In genomic region chr14:22523283-22523682, GRCh38 we compare ENCODE assay signal across 15 cellular contexts.
DNase-seq lines count a peak whose midpoint lies in the region; ATAC-seq and TF ChIP-seq lines count a peak whose summit lies in the region.
"Had no signal": no experiment of that assay in that cellular context is flagged by ENCODE, and none has a peak within 500 bp of the region (broad histone marks: within the 10 kb centered on the region; RNA-seq: fewer than 3 reads in every experiment).

No MANE protein-coding gene starts in this region.

- peaks cover 93% of the 10 kb centered on the region for H3K4me1 Mint-ChIP-seq in activated naive CD4-positive, alpha-beta T cell treated with anti-CD3 and anti-CD28 coated beads, Interleukin-2, amount 10 ng/mL, durations not matched to agents 7 days and 5 days
- peaks cover 85% of the 10 kb centered on the region for H3K4me1 Mint-ChIP-seq in activated CD4-positive, alpha-beta memory T cell treated with anti-CD3 and anti-CD28 coated beads for 36 hours (ENCODE audit: low read depth)

- no peaks in the 10 kb centered on the region for H3K9me3 ChIP-seq in esophagus squamous epithelium
- no peaks in the 10 kb centered on the region for H3K9me3 ChIP-seq in thymus (ENCODE audit: control insufficient read depth)

- peak overlapping the region in 3 of 4 donors; percentile 25 to 81 (median 73) for H3K27ac ChIP-seq in esophagus squamous epithelium
- peak overlapping the region; percentile 90 for H3K27ac ChIP-seq in thymus (ENCODE audit: low read depth)
- H3K27ac ChIP-seq: HL-60 had no signal

- H3K4me1 ChIP-seq in esophagus squamous epithelium (peaks cover 19 to 84% (median 52%) of the 10 kb centered on the region in 3 donors), thymus (ENCODE audit: control insufficient read depth, insufficient read depth, low read length) (peaks cover 67% of the 10 kb centered on the region)

- H3K27ac Mint-ChIP-seq in activated naive CD4-positive, alpha-beta T cell treated with anti-CD3 and anti-CD28 coated beads, Interleukin-2, amount 10 ng/mL, durations not matched to agents 7 days and 5 days: peak overlapping the region; percentile 93
- peak overlapping the region; percentile 99 for H3K27ac Mint-ChIP-seq in activated CD4-positive, alpha-beta memory T cell treated with anti-CD3 and anti-CD28 coated beads for 36 hours
- H3K27ac Mint-ChIP-seq: endodermal cell had no signal

- no peaks in the 10 kb centered on the region for H3K27me3 Mint-ChIP-seq in activated naive CD4-positive, alpha-beta T cell treated with anti-CD3 and anti-CD28 coated beads, Interleukin-2, amount 10 ng/mL, durations not matched to agents 7 days and 5 days
- H3K27me3 Mint-ChIP-seq in activated CD4-positive, alpha-beta memory T cell treated with anti-CD3 and anti-CD28 coated beads for 36 hours: no peaks in the 10 kb centered on the region

- H3K27me3 ChIP-seq in esophagus squamous epithelium: no peaks in the 10 kb centered on the region
- H3K27me3 ChIP-seq in thymus (ENCODE audit: control insufficient read depth, insufficient read depth): no peaks in the 10 kb centered on the region

- peaks cover 92% of the 10 kb centered on the region for H3K36me3 Mint-ChIP-seq in activated naive CD4-positive, alpha-beta T cell treated with anti-CD3 and anti-CD28 coated beads, Interleukin-2, amount 10 ng/mL, durations not matched to agents 7 days and 5 days
- peaks cover 96% of the 10 kb centered on the region for H3K36me3 Mint-ChIP-seq in activated CD4-positive, alpha-beta memory T cell treated with anti-CD3 and anti-CD28 coated beads for 36 hours

- no peaks in the 10 kb centered on the region for H3K9me3 Mint-ChIP-seq in activated naive CD4-positive, alpha-beta T cell treated with anti-CD3 and anti-CD28 coated beads, Interleukin-2, amount 10 ng/mL, durations not matched to agents 7 days and 5 days
- no peaks in the 10 kb centered on the region for H3K9me3 Mint-ChIP-seq in activated CD4-positive, alpha-beta memory T cell treated with anti-CD3 and anti-CD28 coated beads for 36 hours
- H3K9me3 Mint-ChIP-seq: endodermal cell had no signal

- TF ChIP-seq CTCF in esophagus squamous epithelium (IDR thresholded peaks at IDR 0.05): no peak

- intact Hi-C loops in activated CD4-positive, alpha-beta memory T cell treated with anti-CD3 and anti-CD28 coated beads for 36 hours (cut with micrococcal nuclease): loop anchor here (2.0 kb wide), 1 partner anchor 42 kb away; no protein-coding TSS in a partner anchor
- intact Hi-C loops in esophagus squamous epithelium (cut with DNase I): no loop called here

- TF ChIP-seq POLR2A in esophagus squamous epithelium (IDR thresholded peaks at IDR 0.05): no peak

- POLR2A ChIA-PET in activated CD4-positive, alpha-beta memory T cell treated with anti-CD3 and anti-CD28 coated beads for 36 hours (lab: Charles Lee): interaction anchor here (0.6 to 26.6 kb wide), 12 partner anchors 6 to 44 kb away, joined by 3 to 584 read pairs (median 4); no protein-coding TSS in a partner anchor

- H3K4me3 ChIP-seq in esophagus squamous epithelium (no peak overlapping the region), thymus (ENCODE audit: low read length) (peak overlapping the region; percentile 54)

- ATAC-seq in HG03460 (IDR thresholded peaks at IDR 0.05; ENCODE audit: unreplicated experiment) (no peak), left lobe of liver (no peak)
- ATAC-seq: left colon had no signal

- H3K4me3 Mint-ChIP-seq in activated naive CD4-positive, alpha-beta T cell treated with anti-CD3 and anti-CD28 coated beads, Interleukin-2, amount 10 ng/mL, durations not matched to agents 7 days and 5 days: peak overlapping the region; percentile 80
- H3K4me3 Mint-ChIP-seq in activated CD4-positive, alpha-beta memory T cell treated with anti-CD3 and anti-CD28 coated beads for 36 hours: peak overlapping the region; percentile 83
- H3K4me3 Mint-ChIP-seq: endodermal cell had no signal

- CTCF ChIA-PET in activated naive CD4-positive, alpha-beta T cell treated with anti-CD3 and anti-CD28 coated beads, Interleukin-2, amount 10 ng/mL, durations not matched to agents 7 days and 5 days (lab: Charles Lee): interaction anchor here (0.9 to 1.1 kb wide), 2 partner anchors 16 to 33 kb away, joined by 3 to 5 read pairs; no protein-coding TSS in a partner anchor
- CTCF ChIA-PET in activated CD4-positive, alpha-beta memory T cell treated with anti-CD3 and anti-CD28 coated beads for 36 hours (lab: Charles Lee): no interaction called here

- H3K36me3 ChIP-seq in esophagus squamous epithelium (no peaks in the 10 kb centered on the region), thymus (ENCODE audit: control insufficient read depth, insufficient read depth) (peaks cover 63% of the 10 kb centered on the region)

- DNase-seq in activated naive CD4-positive, alpha-beta T cell treated with anti-CD3 and anti-CD28 coated beads, Interleukin-2, amount 10 ng/mL, durations not matched to agents 7 days and 5 days: no peak
- DNase-seq in activated naive CD4-positive, alpha-beta T cell treated with Interleukin-2 at 50 U/mL for 16 hours: no peak
- DNase-seq in activated CD4-positive, alpha-beta memory T cell treated with anti-CD3 and anti-CD28 coated beads for 36 hours: no peak
- DNase-seq in esophagus squamous epithelium (lab: John Stamatoyannopoulos, UW): no peak
- DNase-seq in left lobe of liver (ENCODE audit: low spot score): no peak
- DNase-seq in nucleus accumbens (lab: John Stamatoyannopoulos, UW): no peak
- DNase-seq: endodermal cell, Kasumi-1, left colon, NCI-H1417, SHP77, T1000 had no signal
